ENCODE assay signal across 12 cellular contexts in the genomic region with DNA sequence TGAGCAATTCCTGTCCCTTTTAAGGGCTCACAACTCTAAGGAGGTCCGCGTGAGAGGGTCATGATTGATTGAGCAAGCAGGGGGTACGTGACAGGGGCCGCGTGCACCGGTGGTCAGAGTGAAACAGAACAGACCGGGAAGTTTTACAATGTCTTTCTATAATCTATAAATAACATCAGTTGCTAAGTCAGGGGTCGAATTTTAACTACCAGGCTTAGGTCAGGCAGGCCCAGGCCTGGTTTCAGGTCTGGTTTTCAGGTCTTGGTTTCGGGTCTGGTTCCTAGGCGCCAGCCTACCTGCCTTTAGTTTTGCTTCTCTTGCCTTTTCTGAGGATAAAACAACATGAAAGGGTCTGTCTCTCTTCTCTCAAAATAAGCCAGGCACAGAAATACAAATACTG.
A peak's percentile ranks its signal among the peaks of the same experiment; 100 is the strongest.
DNase-seq lines count a peak whose midpoint lies in the region; ATAC-seq lines count a peak whose summit lies in the region.
"Had no signal": no experiment of that assay in that cellular context is flagged by ENCODE, and none has a peak within 500 bp of the region (broad histone marks: within the 10 kb centered on the region; RNA-seq: fewer than 3 reads in every experiment).

No MANE protein-coding gene starts in this region.

- peak overlapping the region; percentile 71 for H3K27ac Mint-ChIP-seq in stimulated activated naive B cell treated with anti-CD40 and anti-IgM and Interleukin-4, amounts not matched to agents 10 μg/mL and 1 μg/mL and 100 μg/mL, for 72 hours

- DNase-seq in stimulated activated naive B cell treated with anti-CD40 and anti-IgM and Interleukin-4, amounts not matched to agents 10 μg/mL and 1 μg/mL and 100 μg/mL, for 72 hours, result no peak
- no peak for DNase-seq in NK-92 (lab: John Stamatoyannopoulos, UW; ENCODE audit: unreplicated experiment)
- DNase-seq in NCI-H2171 (lab: John Stamatoyannopoulos, UW), result no peak
- no peak for DNase-seq in middle frontal gyrus (ENCODE audit: extremely low spot score, low spot score)
- no peak for DNase-seq in GOT3 (lab: John Stamatoyannopoulos, UW)
- DNase-seq: activated CD4-positive, alpha-beta T cell treated with anti-CD3 and anti-CD28 coated beads for 48 hours; KG1; left ventricle myocardium inferior; PC-9 had no signal

- H3K4me3 Mint-ChIP-seq in stimulated activated naive B cell treated with anti-CD40 and anti-IgM and Interleukin-4, amounts not matched to agents 10 μg/mL and 1 μg/mL and 100 μg/mL, for 72 hours, result no peak overlapping the region

- H3K4me1 Mint-ChIP-seq in stimulated activated naive B cell treated with anti-CD40 and anti-IgM and Interleukin-4, amounts not matched to agents 10 μg/mL and 1 μg/mL and 100 μg/mL, for 72 hours, result peaks cover 0 to 6% of the 10 kb centered on the region in 2 donors

- peaks cover 0 to 4% of the 10 kb centered on the region in 2 donors for H3K27me3 Mint-ChIP-seq in stimulated activated naive B cell treated with anti-CD40 and anti-IgM and Interleukin-4, amounts not matched to agents 10 μg/mL and 1 μg/mL and 100 μg/mL, for 72 hours

- no peaks in the 10 kb centered on the region for H3K9me3 Mint-ChIP-seq in stimulated activated naive B cell treated with anti-CD40 and anti-IgM and Interleukin-4, amounts not matched to agents 10 μg/mL and 1 μg/mL and 100 μg/mL, for 72 hours

- H3K36me3 Mint-ChIP-seq in stimulated activated naive B cell treated with anti-CD40 and anti-IgM and Interleukin-4, amounts not matched to agents 10 μg/mL and 1 μg/mL and 100 μg/mL, for 72 hours, result no peaks in the 10 kb centered on the region

- peak; percentile 49 for ATAC-seq in GM19324 (IDR thresholded peaks at IDR 0.05; ENCODE audit: low FRiP score, unreplicated experiment)
- peak; percentile 45 for ATAC-seq in HG02571 (IDR thresholded peaks at IDR 0.05; ENCODE audit: unreplicated experiment)
- peak; percentile 62 for ATAC-seq in HG03159 (IDR thresholded peaks at IDR 0.05; ENCODE audit: unreplicated experiment)
- ATAC-seq in stimulated activated naive B cell treated with anti-CD40 and anti-IgM and Interleukin-4, amounts not matched to agents 10 μg/mL and 1 μg/mL and 100 μg/mL, for 72 hours (replicated peaks), result no peak

Comparison
In these comparisons a context has a peak if more than half of its experiments do, and no peak if none do; other contexts are left out.
1. ATAC-seq: peak in GM19324 (single experiment), HG02571 (single experiment) and HG03159 (single experiment); none in stimulated activated naive B cell treated with anti-CD40 and anti-IgM and Interleukin-4, amounts not matched to agents 10 μg/mL and 1 μg/mL and 100 μg/mL, for 72 hours (0 of 2).